In genomic region chr3:132236701-132237651, GRCh38 we compare ENCODE assay signal across 16 cellular contexts.
DNase-seq lines count a peak whose midpoint lies in the region; ATAC-seq and TF ChIP-seq lines count a peak whose summit lies in the region.
"Had no signal": no experiment of that assay in that cellular context is flagged by ENCODE, and none has a peak within 500 bp of the region (broad histone marks: within the 10 kb centered on the region; RNA-seq: fewer than 3 reads in every experiment).

No MANE protein-coding gene starts in this region.

- peaks cover 17% of the 10 kb centered on the region for H3K27me3 Mint-ChIP-seq in activated T-helper 17 cell treated with anti-CD3 and anti-CD28 coated beads, Interleukin-2, amount 50 U/mL, for 72 hours

- H3K4me1 Mint-ChIP-seq in activated T-helper 17 cell treated with anti-CD3 and anti-CD28 coated beads, Interleukin-2, amount 50 U/mL, for 72 hours: no peaks in the 10 kb centered on the region

- H3K9me3 ChIP-seq in heart left ventricle: peaks cover 0 to 7% (median 0%) of the 10 kb centered on the region in 12 donors
- H3K9me3 ChIP-seq: breast epithelium, Peyer's patch had no signal

- intact Hi-C loops in heart left ventricle (cut with DNase I): no loop called here

- no peaks in the 10 kb centered on the region for H3K36me3 ChIP-seq in heart left ventricle
- H3K36me3 ChIP-seq: BLaER1 treated with 17β-estradiol and CSF1 and Interleukin-3, amounts not matched to agents 10 nM and 100 nM; breast epithelium; left ventricle myocardium inferior; Peyer's patch had no signal

- no peak overlapping the region for H3K4me3 ChIP-seq in heart left ventricle
- H3K4me3 ChIP-seq: BLaER1 treated with 17β-estradiol and CSF1 and Interleukin-3, amounts not matched to agents 10 nM and 100 nM; breast epithelium; left ventricle myocardium inferior; Peyer's patch had no signal

- TF ChIP-seq CTCF in VCaP (conservative IDR thresholded peaks at IDR 0.05) (no peak), heart left ventricle (IDR thresholded peaks at IDR 0.05) (no peak)

- no peaks in the 10 kb centered on the region for H3K9me3 Mint-ChIP-seq in activated T-helper 17 cell treated with anti-CD3 and anti-CD28 coated beads, Interleukin-2, amount 50 U/mL, for 72 hours
- H3K9me3 Mint-ChIP-seq: activated CD4-positive, alpha-beta memory T cell treated with anti-CD3 and anti-CD28 coated beads for 36 hours; natural killer cell treated with Interleukin-12 subunit alpha and Interleukin-12 subunit beta and Interleukin-15 and Interleukin-18, amount 100 ng/mL, for 72 hours had no signal

- WGBS in heart left ventricle, 4 donors: 68 to 79% (median 71%) methylated on average over 4 of the region's 4 CpGs

- peak overlapping the region; percentile 99 for H3K27ac ChIP-seq in VCaP
- no peak overlapping the region for H3K27ac ChIP-seq in heart left ventricle
- H3K27ac ChIP-seq: BLaER1 treated with 17β-estradiol and CSF1 and Interleukin-3, amounts not matched to agents 10 nM and 100 nM; breast epithelium; left ventricle myocardium inferior; Peyer's patch had no signal

- H3K4me3 Mint-ChIP-seq in activated T-helper 17 cell treated with anti-CD3 and anti-CD28 coated beads, Interleukin-2, amount 50 U/mL, for 72 hours: no peak overlapping the region
- H3K4me3 Mint-ChIP-seq: activated CD4-positive, alpha-beta memory T cell treated with anti-CD3 and anti-CD28 coated beads for 36 hours; natural killer cell treated with Interleukin-12 subunit alpha and Interleukin-12 subunit beta and Interleukin-15 and Interleukin-18, amount 100 ng/mL, for 72 hours had no signal

- ATAC-seq in GM18907 (IDR thresholded peaks at IDR 0.05; ENCODE audit: unreplicated experiment) (peak; percentile 86), GM21529 (IDR thresholded peaks at IDR 0.05; ENCODE audit: unreplicated experiment) (peak; percentile 50), HG03108 (IDR thresholded peaks at IDR 0.05; ENCODE audit: unreplicated experiment) (peak; percentile 74), heart left ventricle (no peak)
- no peak for ATAC-seq in activated T-helper 17 cell treated with anti-CD3 and anti-CD28 coated beads, Interleukin-2, amount 50 U/mL, for 72 hours (replicated peaks)
- ATAC-seq: natural killer cell treated with Interleukin-12 subunit alpha and Interleukin-12 subunit beta and Interleukin-15 and Interleukin-18, amount 100 ng/mL, for 72 hours had no signal

- DNase-seq in NCI-H1694 (lab: John Stamatoyannopoulos, UW): no peak
- no peak for DNase-seq in heart left ventricle
- no peak for DNase-seq in NCI-H2227 treated with DMSO at 0.1 percent for 48 hours (lab: John Stamatoyannopoulos, UW)
- DNase-seq: activated CD4-positive, alpha-beta memory T cell treated with anti-CD3 and anti-CD28 coated beads for 36 hours; activated gamma-delta T cell treated with Interleukin-2 at 50 U/mL for 16 hours; left ventricle myocardium inferior; NCI-H446; Peyer's patch had no signal

- TF ChIP-seq POLR2A in heart left ventricle (IDR thresholded peaks at IDR 0.05): no peak

- H3K27ac Mint-ChIP-seq in activated T-helper 17 cell treated with anti-CD3 and anti-CD28 coated beads, Interleukin-2, amount 50 U/mL, for 72 hours: no peak overlapping the region
- H3K27ac Mint-ChIP-seq: activated CD4-positive, alpha-beta memory T cell treated with anti-CD3 and anti-CD28 coated beads for 36 hours; natural killer cell treated with Interleukin-12 subunit alpha and Interleukin-12 subunit beta and Interleukin-15 and Interleukin-18, amount 100 ng/mL, for 72 hours had no signal

- no peaks in the 10 kb centered on the region for H3K27me3 ChIP-seq in heart left ventricle
- H3K27me3 ChIP-seq: BLaER1 treated with 17β-estradiol and CSF1 and Interleukin-3, amounts not matched to agents 10 nM and 100 nM; breast epithelium; Peyer's patch had no signal

- no peaks in the 10 kb centered on the region for H3K36me3 Mint-ChIP-seq in activated T-helper 17 cell treated with anti-CD3 and anti-CD28 coated beads, Interleukin-2, amount 50 U/mL, for 72 hours (ENCODE audit: low read depth)
- H3K36me3 Mint-ChIP-seq: activated CD4-positive, alpha-beta memory T cell treated with anti-CD3 and anti-CD28 coated beads for 36 hours; natural killer cell treated with Interleukin-12 subunit alpha and Interleukin-12 subunit beta and Interleukin-15 and Interleukin-18, amount 100 ng/mL, for 72 hours had no signal

- peaks cover 0 to 5% (median 0%) of the 10 kb centered on the region in 12 donors for H3K4me1 ChIP-seq in heart left ventricle
- H3K4me1 ChIP-seq: breast epithelium, left ventricle myocardium inferior, Peyer's patch had no signal

Comparison
In these comparisons a context has a peak if more than half of its experiments do, and no peak if none do; other contexts are left out.
1. ATAC-seq: peak in GM18907 (single experiment), GM21529 (single experiment) and HG03108 (single experiment); none in heart left ventricle (0 of 4) and activated T-helper 17 cell treated with anti-CD3 and anti-CD28 coated beads, Interleukin-2, amount 50 U/mL, for 72 hours (single experiment).